Comparison of ENCODE assay signal across 11 cellular contexts in genomic region chr12:122840580-122841513, GRCh38. TPM values are rescaled to one million over a fixed set of nuclear protein-coding genes. Genes with fewer than 3 reads are reported as not detected.
DNase-seq lines count a peak whose midpoint lies in the region; ATAC-seq and TF ChIP-seq lines count a peak whose summit lies in the region.
"Had no signal": no experiment of that assay in that cellular context is flagged by ENCODE, and none has a peak within 500 bp of the region (broad histone marks: within the 10 kb centered on the region; RNA-seq: fewer than 3 reads in every experiment).

No MANE protein-coding gene starts in this region.

- peak; percentile 90 for DNase-seq in 8988T
- DNase-seq in endothelial cell (ENCODE audit: low spot score): no peak
- no peak for DNase-seq in naive thymus-derived CD4-positive, alpha-beta T cell
- no peak for DNase-seq in SKM-1 (lab: John Stamatoyannopoulos, UW; ENCODE audit: unreplicated experiment)
- DNase-seq in NCI-H187 treated with DMSO at 0.1 percent for 48 hours (lab: John Stamatoyannopoulos, UW): no peak
- DNase-seq in NCI-H446 (lab: John Stamatoyannopoulos, UW): no peak
- DNase-seq: AML-193; effector memory CD8-positive, alpha-beta T cell; NCI-H524 had no signal

- H3K27me3 Mint-ChIP-seq in IgD-negative memory B cell (peaks cover 1% of the 10 kb centered on the region), endothelial cell (ENCODE audit: unreplicated experiment) (peaks cover 18% of the 10 kb centered on the region)
- peaks cover 0 to 5% (median 0%) of the 10 kb centered on the region in 5 donors for H3K27me3 Mint-ChIP-seq in naive thymus-derived CD4-positive, alpha-beta T cell
- H3K27me3 Mint-ChIP-seq: effector memory CD8-positive, alpha-beta T cell had no signal

- no peak for ATAC-seq in naive thymus-derived CD4-positive, alpha-beta T cell
- no peak for ATAC-seq in HG03342 (IDR thresholded peaks at IDR 0.05; ENCODE audit: unreplicated experiment)
- ATAC-seq: effector memory CD8-positive, alpha-beta T cell had no signal

- no peak overlapping the region for H3K4me3 ChIP-seq in naive thymus-derived CD4-positive, alpha-beta T cell (ENCODE audit: low read length)

- H3K9me3 Mint-ChIP-seq in IgD-negative memory B cell: no peaks in the 10 kb centered on the region
- no peaks in the 10 kb centered on the region for H3K9me3 Mint-ChIP-seq in endothelial cell (ENCODE audit: unreplicated experiment)
- H3K9me3 Mint-ChIP-seq in naive thymus-derived CD4-positive, alpha-beta T cell: peaks cover 0 to 3% (median 0%) of the 10 kb centered on the region in 11 donors
- H3K9me3 Mint-ChIP-seq: effector memory CD8-positive, alpha-beta T cell had no signal

- no peaks in the 10 kb centered on the region for H3K9me3 ChIP-seq in naive thymus-derived CD4-positive, alpha-beta T cell (ENCODE audit: control insufficient read depth in 2 of 3, low read length in 3 of 3)

- no peak for TF ChIP-seq CTCF in endothelial cell (IDR thresholded peaks at IDR 0.05; ENCODE audit: unreplicated experiment)

- H3K27me3 ChIP-seq in naive thymus-derived CD4-positive, alpha-beta T cell (ENCODE audit: control insufficient read depth in 2 of 2, insufficient read depth in 2 of 2, low read length in 2 of 2): no peaks in the 10 kb centered on the region

- intact Hi-C loops in naive thymus-derived CD4-positive, alpha-beta T cell (cut with micrococcal nuclease): no loop called here

- H3K36me3 ChIP-seq in naive thymus-derived CD4-positive, alpha-beta T cell (ENCODE audit: control insufficient read depth in 2 of 3, insufficient read depth in 3 of 3, low read length in 3 of 3): peaks cover 0 to 24% (median 0%) of the 10 kb centered on the region in 3 experiments

- peaks cover 0 to 13% of the 10 kb centered on the region in 2 donors for H3K4me1 ChIP-seq in naive thymus-derived CD4-positive, alpha-beta T cell (ENCODE audit: control insufficient read depth in 2 of 2, insufficient read depth in 2 of 2, low read length in 2 of 2)

- CTCF ChIA-PET in naive thymus-derived CD4-positive, alpha-beta T cell (lab: Charles Lee): interaction anchor here (0.6 to 1.5 kb wide), 3 partner anchors 44 to 50 kb away, joined by 3 to 4 read pairs (median 3); no protein-coding TSS in a partner anchor

- H3K27ac Mint-ChIP-seq in IgD-negative memory B cell: peak overlapping the region in 1 of 3 donors; percentile 64
- H3K27ac Mint-ChIP-seq in endothelial cell (ENCODE audit: unreplicated experiment): peak overlapping the region; percentile 72
- peak overlapping the region in 6 of 9 donors; percentile 31 to 76 (median 45) for H3K27ac Mint-ChIP-seq in naive thymus-derived CD4-positive, alpha-beta T cell

- H3K36me3 Mint-ChIP-seq in IgD-negative memory B cell: no peaks in the 10 kb centered on the region
- peaks cover 36% of the 10 kb centered on the region for H3K36me3 Mint-ChIP-seq in endothelial cell (ENCODE audit: low read depth, unreplicated experiment)
- H3K36me3 Mint-ChIP-seq in naive thymus-derived CD4-positive, alpha-beta T cell: peaks cover 0 to 13% (median 0%) of the 10 kb centered on the region in 5 donors

- no peak overlapping the region for H3K27ac ChIP-seq in naive thymus-derived CD4-positive, alpha-beta T cell (ENCODE audit: low read depth, low read length)

- peaks cover 40 to 63% (median 47%) of the 10 kb centered on the region in 3 donors for H3K4me1 Mint-ChIP-seq in IgD-negative memory B cell
- H3K4me1 Mint-ChIP-seq in endothelial cell (ENCODE audit: unreplicated experiment): peaks cover 42% of the 10 kb centered on the region
- peaks cover 20 to 61% (median 56%) of the 10 kb centered on the region in 7 donors for H3K4me1 Mint-ChIP-seq in naive thymus-derived CD4-positive, alpha-beta T cell

- H3K4me3 Mint-ChIP-seq in IgD-negative memory B cell (peak overlapping the region in 3 of 4 donors; percentile 49 to 85 (median 74)), endothelial cell (ENCODE audit: unreplicated experiment) (no peak overlapping the region)
- H3K4me3 Mint-ChIP-seq in naive thymus-derived CD4-positive, alpha-beta T cell: no peak overlapping the region
- H3K4me3 Mint-ChIP-seq: effector memory CD8-positive, alpha-beta T cell had no signal

- POLR2A ChIA-PET in naive thymus-derived CD4-positive, alpha-beta T cell (lab: Charles Lee): interaction anchor here (0.8 to 0.9 kb wide), 2 partner anchors 15 to 56 kb away, joined by 3 to 4 read pairs; no protein-coding TSS in a partner anchor

RNA-seq across cellular contexts. Expression of gene HIP1R, which starts 5.6 kb away (rescaled TPM):
- 58.3 TPM for polyA plus RNA-seq in IgD-negative memory B cell
- 117 TPM for total RNA-seq in endothelial cell (ENCODE audit: unreplicated experiment)
- total RNA-seq in naive thymus-derived CD4-positive, alpha-beta T cell: 100 to 1,000 TPM in 3 of 5 experiments, 10 to 100 TPM in 2; 25.8 to 162 (median 111) TPM
- polyA plus RNA-seq in naive thymus-derived CD4-positive, alpha-beta T cell: 10 to 100 TPM in 1 of 2 donors, 1 to 10 TPM in 1; 7.0 to 25.3 TPM

RNA-seq across cellular contexts. Expression of gene VPS37B, which starts 55.1 kb away (rescaled TPM):
- polyA plus RNA-seq in IgD-negative memory B cell: 48.1 TPM
- total RNA-seq in endothelial cell (ENCODE audit: unreplicated experiment): 13.8 TPM
- total RNA-seq in naive thymus-derived CD4-positive, alpha-beta T cell: 100 to 1,000 TPM in 1 of 5 experiments, 10 to 100 TPM in 4; 25.3 to 101 (median 30.1) TPM
- 10 to 100 TPM; 16.5 to 16.9 TPM for polyA plus RNA-seq in naive thymus-derived CD4-positive, alpha-beta T cell

Comparison
In these comparisons a context has a peak if more than half of its experiments do, and no peak if none do; other contexts are left out.
1. H3K4me3 Mint-ChIP-seq: peak in IgD-negative memory B cell (3 of 4); none in endothelial cell (single experiment) and naive thymus-derived CD4-positive, alpha-beta T cell (0 of 10).